In genomic region chr14:32217301-32217700, GRCh38 we compare ENCODE assay signal across 16 cellular contexts. TPM values are rescaled to one million over a fixed set of nuclear protein-coding genes. Genes with fewer than 3 reads are reported as not detected.
DNase-seq lines count a peak whose midpoint lies in the region; ATAC-seq and TF ChIP-seq lines count a peak whose summit lies in the region.
"Had no signal": no experiment of that assay in that cellular context is flagged by ENCODE, and none has a peak within 500 bp of the region (broad histone marks: within the 10 kb centered on the region; RNA-seq: fewer than 3 reads in every experiment).

No MANE protein-coding gene starts in this region.

- H3K9me3 Mint-ChIP-seq in CD8-positive, alpha-beta T cell: no peaks in the 10 kb centered on the region
- H3K9me3 Mint-ChIP-seq: effector memory CD8-positive, alpha-beta T cell; stimulated activated memory B cell treated with anti-CD40 and anti-IgM and Interleukin-4, amounts not matched to agents 10 μg/mL and 1 μg/mL and 100 μg/mL, for 72 hours; T-cell had no signal

- H3K4me1 ChIP-seq in CD8-positive, alpha-beta T cell (ENCODE audit: insufficient read depth, low read length): no peaks in the 10 kb centered on the region
- H3K4me1 ChIP-seq in SJCRH30 (0 out of 2 replicates have a peak, but pooled peaks cover 2% of the 10 kb centered on the region), uterus (no peaks in the 10 kb centered on the region)

- POLR2A ChIA-PET in CD8-positive, alpha-beta T cell (lab: Charles Lee): no interaction called here

- no peak overlapping the region for H3K27ac Mint-ChIP-seq in CD8-positive, alpha-beta T cell
- H3K27ac Mint-ChIP-seq: effector memory CD8-positive, alpha-beta T cell; progenitor cell of endocrine pancreas; stimulated activated memory B cell treated with anti-CD40 and anti-IgM and Interleukin-4, amounts not matched to agents 10 μg/mL and 1 μg/mL and 100 μg/mL, for 72 hours; T-cell had no signal

- H3K27me3 ChIP-seq in CD8-positive, alpha-beta T cell (ENCODE audit: insufficient read depth, low read length): no peaks in the 10 kb centered on the region
- H3K27me3 ChIP-seq in SJCRH30 (no peaks in the 10 kb centered on the region), uterus (no peaks in the 10 kb centered on the region)

- no peaks in the 10 kb centered on the region for H3K36me3 Mint-ChIP-seq in CD8-positive, alpha-beta T cell
- H3K36me3 Mint-ChIP-seq: stimulated activated memory B cell treated with anti-CD40 and anti-IgM and Interleukin-4, amounts not matched to agents 10 μg/mL and 1 μg/mL and 100 μg/mL, for 72 hours; T-cell had no signal

- no peak overlapping the region for H3K4me3 Mint-ChIP-seq in CD8-positive, alpha-beta T cell
- H3K4me3 Mint-ChIP-seq: effector memory CD8-positive, alpha-beta T cell; stimulated activated memory B cell treated with anti-CD40 and anti-IgM and Interleukin-4, amounts not matched to agents 10 μg/mL and 1 μg/mL and 100 μg/mL, for 72 hours; T-cell had no signal

- TF ChIP-seq POLR2A in erythroblast (IDR thresholded peaks at IDR 0.05; ENCODE audit: low read length) (no peak), uterus (IDR thresholded peaks at IDR 0.05) (no peak)

- intact Hi-C loops in CD8-positive, alpha-beta T cell (cut with DNase I, micrococcal nuclease): no loop called here
- intact Hi-C loops in uterus (cut with DNase I; ENCODE audit: low total_unique reads): no loop called here

- H3K9me3 ChIP-seq in CD8-positive, alpha-beta T cell (ENCODE audit: low read length): no peaks in the 10 kb centered on the region
- H3K9me3 ChIP-seq in SJCRH30 (replicated peaks) (no peaks in the 10 kb centered on the region), uterus (no peaks in the 10 kb centered on the region)

- DNase-seq in CD8-positive, alpha-beta T cell: no peak
- DNase-seq in NCI-H2081 (lab: John Stamatoyannopoulos, UW) (peak; percentile 55 to 87), SJCRH30 (peak; percentile 27 to 60), left lobe of liver (ENCODE audit: low spot score) (no peak), amygdala (lab: John Stamatoyannopoulos, UW) (no peak), erythroblast (lab: John Stamatoyannopoulos, UW) (no peak), uterus (no peak)
- DNase-seq: activated CD4-positive, alpha-beta T cell treated with anti-CD3 and anti-CD28 coated beads, Interleukin-2, amount 50 U/mL, for 1 hour; activated effector memory CD4-positive, alpha-beta T cell treated with Interleukin-2 at 50 U/mL for 16 hours; effector memory CD8-positive, alpha-beta T cell; T-cell had no signal

- CTCF ChIA-PET in CD8-positive, alpha-beta T cell (lab: Charles Lee): no interaction called here

- H3K4me1 Mint-ChIP-seq in CD8-positive, alpha-beta T cell (ENCODE audit: low read depth): no peaks in the 10 kb centered on the region

- H3K27me3 Mint-ChIP-seq in CD8-positive, alpha-beta T cell (ENCODE audit: low read depth): peaks cover 16% of the 10 kb centered on the region
- H3K27me3 Mint-ChIP-seq: progenitor cell of endocrine pancreas; stimulated activated memory B cell treated with anti-CD40 and anti-IgM and Interleukin-4, amounts not matched to agents 10 μg/mL and 1 μg/mL and 100 μg/mL, for 72 hours had no signal

- H3K36me3 ChIP-seq in CD8-positive, alpha-beta T cell (ENCODE audit: insufficient read depth, low read length): no peaks in the 10 kb centered on the region
- H3K36me3 ChIP-seq in SJCRH30 (no peaks in the 10 kb centered on the region), uterus (no peaks in the 10 kb centered on the region)

- TF ChIP-seq CTCF in CD8-positive, alpha-beta T cell (IDR thresholded peaks at IDR 0.05): no peak
- no peak for TF ChIP-seq CTCF in uterus (IDR thresholded peaks at IDR 0.05)

- no peak overlapping the region for H3K27ac ChIP-seq in CD8-positive, alpha-beta T cell (ENCODE audit: low read depth, low read length)
- H3K27ac ChIP-seq in SJCRH30 (no peak overlapping the region), uterus (no peak overlapping the region)

- ATAC-seq in CD8-positive, alpha-beta T cell: peak; percentile 26
- ATAC-seq in GM21717 (IDR thresholded peaks at IDR 0.05; ENCODE audit: unreplicated experiment) (peak; percentile 59), left lobe of liver (no peak)
- ATAC-seq: effector memory CD8-positive, alpha-beta T cell; stimulated activated memory B cell treated with anti-CD40 and anti-IgM and Interleukin-4, amounts not matched to agents 10 μg/mL and 1 μg/mL and 100 μg/mL, for 72 hours had no signal

- H3K4me3 ChIP-seq in CD8-positive, alpha-beta T cell (ENCODE audit: low read depth, low read length): no peak overlapping the region
- H3K4me3 ChIP-seq in SJCRH30 (no peak overlapping the region), uterus (no peak overlapping the region)

RNA-seq across cellular contexts. Expression of gene RNU6-8, which starts 14.2 kb away (rescaled TPM):
- total RNA-seq in CD8-positive, alpha-beta T cell: not detected
- total RNA-seq in SJCRH30 (2014; rRNA removed; shearing (Covaris generic)): not detected in 2 replicates
- total RNA-seq in left lobe of liver (not detected), uterus (not detected)
- total RNA-seq: frontal cortex, OCI-LY7, progenitor cell of endocrine pancreas, T-cell had no signal

RNA-seq across cellular contexts. Expression of gene RNU6-7, which starts 15.5 kb away (rescaled TPM):
- not detected for total RNA-seq in CD8-positive, alpha-beta T cell
- not detected in 2 replicates for total RNA-seq in SJCRH30 (2014; rRNA removed; shearing (Covaris generic))
- total RNA-seq in left lobe of liver (not detected), uterus (not detected)
- total RNA-seq: frontal cortex, OCI-LY7, progenitor cell of endocrine pancreas, T-cell had no signal

Comparison
In these comparisons a context has a peak if more than half of its experiments do, and no peak if none do; other contexts are left out.
1. DNase-seq: peak in NCI-H2081 (2 of 2) and SJCRH30 (2 of 2); none in CD8-positive, alpha-beta T cell (0 of 7), left lobe of liver (single experiment), amygdala (0 of 56), erythroblast (0 of 2) and uterus (0 of 2).